ENCODE assay signal across 8 cellular contexts in genomic region chr6:31901415-31901952, GRCh38. TPM values are rescaled to one million over a fixed set of nuclear protein-coding genes. Genes with fewer than 3 reads are reported as not detected.
DNase-seq lines count a peak whose midpoint lies in the region; ATAC-seq, FAIRE-seq and TF ChIP-seq lines count a peak whose summit lies in the region.

No MANE protein-coding gene starts in this region.

- CTCF ChIA-PET in HCT116 (lab: Charles Lee), result interaction anchor here (2.2 kb wide), 1 partner anchor 51 kb away, joined by 9 read pairs; no protein-coding TSS in a partner anchor

- H3K9ac ChIP-seq in HCT116 (ENCODE audit: low read length), result peak overlapping the region; percentile 63

- intact Hi-C loops in HCT116 (cut with micrococcal nuclease) (no loop called here), ascending aorta (cut with DNase I) (loop anchor here (5.0 kb wide), 1 partner anchor 1371 kb away; the partner anchor contains the start of genes RPS18 and VPS52), sciatic nerve (cut with DNase I) (loop anchor here (5.0 kb wide), 1 partner anchor 51 kb away; no protein-coding TSS in a partner anchor)

- no peak for TF ChIP-seq RAD21 in HCT116 (IDR thresholded peaks at IDR 0.05; ENCODE audit: low read depth)

- H3K27ac ChIP-seq in HCT116 (ENCODE audit: low read depth, low read length) (peak overlapping the region; percentile 64), ascending aorta (peak overlapping the region; percentile 77)

- TSS peak; percentile 59 for BruUV-seq in HCT116 (replicated peaks; lab: Mats Ljungman, UMichigan)

- no peak for TF ChIP-seq POLR2A in HCT116 (IDR thresholded peaks at IDR 0.05; ENCODE audit: borderline replicate concordance, extremely low read depth, insufficient read depth, insufficient read length)

- POLR2A ChIA-PET in HCT116 (lab: Charles Lee), result interaction anchor here (0.6 kb wide), 1 partner anchor 262 kb away, joined by 4 read pairs; no protein-coding TSS in a partner anchor

- peaks cover under 1% of the 10 kb centered on the region; the same call in 1 of the 2 replicates for H3K36me3 ChIP-seq in BE2C
- no peaks in the 10 kb centered on the region for H3K36me3 ChIP-seq in HCT116 (ENCODE audit: control insufficient read depth in 1 of 2, insufficient read depth in 2 of 2, low read length in 2 of 2)
- H3K36me3 ChIP-seq in ascending aorta, result no peaks in the 10 kb centered on the region

- peak overlapping the region; percentile 92 for H3K4me2 ChIP-seq in HCT116 (ENCODE audit: low read length)

- peak; percentile 28 for ATAC-seq in HCT116
- ATAC-seq in SK-N-SH treated with all-trans-retinoic acid at 6 μM for 48 hours, result peak; percentile 14; the same call in 2 of the 3 replicates
- peak; percentile 61 for ATAC-seq in sciatic nerve
- ATAC-seq in HG02840 (IDR thresholded peaks at IDR 0.05; ENCODE audit: low FRiP score, unreplicated experiment), result no peak

- TF ChIP-seq CTCF in BE2C (IDR thresholded peaks at IDR 0.05; ENCODE audit: low read depth, low read length) (no peak), HCT116 (IDR thresholded peaks at IDR 0.05 in 2 of 3, conservative IDR thresholded peaks at IDR 0.05 in 1 of 3; ENCODE audit: borderline replicate concordance in 1 of 3, insufficient read depth in 1 of 3, low read depth in 2 of 3, low read length in 2 of 3) (no peak), ascending aorta (IDR thresholded peaks at IDR 0.05) (no peak)

- H3K9me3 ChIP-seq in BE2C (no peaks in the 10 kb centered on the region), HCT116 (ENCODE audit: control insufficient read depth in 1 of 2, insufficient read depth in 1 of 2, low read depth in 1 of 2, low read length in 2 of 2) (no peaks in the 10 kb centered on the region), ascending aorta (no peaks in the 10 kb centered on the region)

- peak overlapping the region; percentile 72 for H3K4me3 ChIP-seq in BE2C (ENCODE audit: low read depth, low read length)
- peak overlapping the region; percentile 56 to 63 for H3K4me3 ChIP-seq in HCT116 (replicated peaks in 1 of 2; ENCODE audit: low read depth in 1 of 2, low read length in 2 of 2)
- peak overlapping the region; percentile 79 to 88 for H3K4me3 ChIP-seq in ascending aorta

- peak; percentile 42 for DNase-seq in BE2C
- no peak for DNase-seq in HCT116 (ENCODE audit: low read depth, low spot score)
- no peak for DNase-seq in ascending aorta (ENCODE audit: low spot score in 2 of 2)
- DNase-seq in hypothalamus (lab: John Stamatoyannopoulos, UW), result peak in 38 of 51 donors; percentile 20 to 76 (median 53)
- DNase-seq in sciatic nerve (ENCODE audit: low spot score), result peak; percentile 88
- DNase-seq in RCC 7860 (ENCODE audit: low spot score), result no peak

- RAD21 ChIA-PET in HCT116 (lab: Charles Lee; ENCODE audit: low non-redundant PET in 1 of 2, low total read pairs in 2 of 2, uncharacterized antibody in 2 of 2, unreplicated experiment in 2 of 2), result interaction anchor here in 1 of 2 experiments (1.1 kb wide), 1 partner anchor 51 kb away, joined by 3 read pairs; no protein-coding TSS in a partner anchor

- H3K27me3 ChIP-seq in BE2C (no peaks in the 10 kb centered on the region), HCT116 (ENCODE audit: insufficient read depth, low read length) (no peaks in the 10 kb centered on the region), ascending aorta (no peaks in the 10 kb centered on the region)

- no peak overlapping the region for H2AFZ ChIP-seq in HCT116 (ENCODE audit: low read depth, low read length, poor library complexity, severe bottlenecking)

- H3K4me1 ChIP-seq in BE2C (peaks cover 2% of the 10 kb centered on the region; the same call in 1 of the 2 replicates), HCT116 (ENCODE audit: control insufficient read depth in 1 of 2, insufficient read depth in 2 of 2, low read length in 2 of 2) (peaks cover 10 to 32% of the 10 kb centered on the region in 2 experiments), ascending aorta (peaks cover 6 to 7% of the 10 kb centered on the region in 2 donors)

- peaks cover 17% of the 10 kb centered on the region; the same call in 1 of the 2 replicates for H3K79me2 ChIP-seq in HCT116 (ENCODE audit: insufficient read depth, low read length)

- H4K20me1 ChIP-seq in HCT116 (ENCODE audit: insufficient read depth), result no peaks in the 10 kb centered on the region

- H3K9me2 ChIP-seq in HCT116 (ENCODE audit: insufficient read depth), result no peaks in the 10 kb centered on the region

- FAIRE-seq in RCC 7860 (lab: Jason Lieb, UNC), result no peak

TF ChIP-seq in HCT116, 20 proteins besides CTCF, POLR2A, EP300 and RAD21:
- TF ChIP-seq SIN3A (IDR thresholded peaks at IDR 0.05; ENCODE audit: low read depth) (no peak), MAX (IDR thresholded peaks at IDR 0.05) (peak; percentile 43; the same call in 1 of the 2 replicates), ZFX (IDR thresholded peaks at IDR 0.05) (no peak), SP1 (IDR thresholded peaks at IDR 0.05; ENCODE audit: low read depth) (peak; percentile 1; the same call in 1 of the 2 replicates)

TF ChIP-seq in SK-N-SH treated with all-trans-retinoic acid at 6 μM for 48 hours, 23 proteins besides CTCF, POLR2A, EP300 and RAD21:
- TF ChIP-seq, protein P1, sequence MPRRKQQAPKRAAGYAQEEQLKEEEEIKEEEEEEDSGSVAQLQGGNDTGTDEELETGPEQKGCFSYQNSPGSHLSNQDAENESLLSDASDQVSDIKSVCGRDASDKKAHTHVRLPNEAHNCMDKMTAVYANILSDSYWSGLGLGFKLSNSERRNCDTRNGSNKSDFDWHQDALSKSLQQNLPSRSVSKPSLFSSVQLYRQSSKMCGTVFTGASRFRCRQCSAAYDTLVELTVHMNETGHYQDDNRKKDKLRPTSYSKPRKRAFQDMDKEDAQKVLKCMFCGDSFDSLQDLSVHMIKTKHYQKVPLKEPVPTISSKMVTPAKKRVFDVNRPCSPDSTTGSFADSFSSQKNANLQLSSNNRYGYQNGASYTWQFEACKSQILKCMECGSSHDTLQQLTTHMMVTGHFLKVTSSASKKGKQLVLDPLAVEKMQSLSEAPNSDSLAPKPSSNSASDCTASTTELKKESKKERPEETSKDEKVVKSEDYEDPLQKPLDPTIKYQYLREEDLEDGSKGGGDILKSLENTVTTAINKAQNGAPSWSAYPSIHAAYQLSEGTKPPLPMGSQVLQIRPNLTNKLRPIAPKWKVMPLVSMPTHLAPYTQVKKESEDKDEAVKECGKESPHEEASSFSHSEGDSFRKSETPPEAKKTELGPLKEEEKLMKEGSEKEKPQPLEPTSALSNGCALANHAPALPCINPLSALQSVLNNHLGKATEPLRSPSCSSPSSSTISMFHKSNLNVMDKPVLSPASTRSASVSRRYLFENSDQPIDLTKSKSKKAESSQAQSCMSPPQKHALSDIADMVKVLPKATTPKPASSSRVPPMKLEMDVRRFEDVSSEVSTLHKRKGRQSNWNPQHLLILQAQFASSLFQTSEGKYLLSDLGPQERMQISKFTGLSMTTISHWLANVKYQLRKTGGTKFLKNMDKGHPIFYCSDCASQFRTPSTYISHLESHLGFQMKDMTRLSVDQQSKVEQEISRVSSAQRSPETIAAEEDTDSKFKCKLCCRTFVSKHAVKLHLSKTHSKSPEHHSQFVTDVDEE (CRISPR knock-in tag; IDR thresholded peaks at IDR 0.05), result 0 out of 2 replicates have a peak, but pooled peaks have one; percentile 18
- TF ChIP-seq PATZ1 (CRISPR knock-in tag; IDR thresholded peaks at IDR 0.05; ENCODE audit: borderline replicate concordance) (0 out of 2 replicates have a peak, but pooled peaks have one; percentile 27), ZNF70 (CRISPR knock-in tag; IDR thresholded peaks at IDR 0.05) (no peak), CSDC2 (CRISPR knock-in tag; IDR thresholded peaks at IDR 0.05) (no peak)

RNA-seq across cellular contexts. Expression of gene ZBTB12, which starts 0.4 kb away (rescaled TPM):
- polyA plus RNA-seq in BE2C (2012; ENCODE audit: insufficient read depth, insufficient read length, low read depth), result 42.9 TPM
- total RNA-seq in HCT116 (2021; ENCODE audit: unreplicated experiment), result 10.3 TPM
- 8.9 and 10.3 TPM in 2 replicates for polyA plus RNA-seq in HCT116 (2012)
- total RNA-seq in ascending aorta, result 7.3 TPM
- total RNA-seq in sciatic nerve, result 8.4 TPM

RNA-seq across cellular contexts. Expression of gene EHMT2, which starts 4.0 kb away (rescaled TPM):
- polyA plus RNA-seq in BE2C (2012; ENCODE audit: insufficient read depth, insufficient read length, low read depth), result 122 TPM
- total RNA-seq in HCT116 (2021; ENCODE audit: unreplicated experiment) (84.0 TPM), ascending aorta (39.5 TPM), sciatic nerve (49.4 TPM)
- polyA plus RNA-seq in HCT116 (2012), result 79.2 and 79.9 TPM in 2 replicates

RNA-seq across cellular contexts. Expression of gene SLC44A4, which starts 22.7 kb away (rescaled TPM):
- polyA plus RNA-seq in BE2C (2012; ENCODE audit: insufficient read depth, insufficient read length, low read depth), result not detected
- total RNA-seq in HCT116 (2021; ENCODE audit: unreplicated experiment), result 0.74 TPM
- 0.07 and 0.22 TPM in 2 replicates for polyA plus RNA-seq in HCT116 (2012)
- not detected for total RNA-seq in ascending aorta
- 2.1 TPM for total RNA-seq in sciatic nerve

RNA-seq across cellular contexts. Expression of gene C2, which starts 26.0 kb away (rescaled TPM):
- 2.9 TPM for polyA plus RNA-seq in BE2C (2012; ENCODE audit: insufficient read depth, insufficient read length, low read depth)
- total RNA-seq in HCT116 (2021; ENCODE audit: unreplicated experiment) (3.1 TPM), ascending aorta (18.6 TPM), sciatic nerve (25.0 TPM)
- 0.62 and 0.78 TPM in 2 replicates for polyA plus RNA-seq in HCT116 (2012)

RNA-seq across cellular contexts. Expression of gene NEU1, which starts 38.9 kb away (rescaled TPM):
- polyA plus RNA-seq in BE2C (2012; ENCODE audit: insufficient read depth, insufficient read length, low read depth), result 87.4 TPM
- total RNA-seq in HCT116 (2021; ENCODE audit: unreplicated experiment) (15.1 TPM), ascending aorta (21.6 TPM), sciatic nerve (22.1 TPM)
- 21.8 and 23.0 TPM in 2 replicates for polyA plus RNA-seq in HCT116 (2012)

Comparison
In these comparisons a context has a peak if more than half of its experiments do, and no peak if none do; other contexts are left out.
1. DNase-seq: peak in BE2C (single experiment), hypothalamus (38 of 51) and sciatic nerve (single experiment); none in HCT116 (single experiment), ascending aorta (0 of 2) and RCC 7860 (single experiment).
2. Peak in every context shown above with its lines, with median percentiles within 50 percentile points of each other: H3K4me3 ChIP-seq.